Comparison of ENCODE assay signal across 26 cellular contexts in the genomic region with DNA sequence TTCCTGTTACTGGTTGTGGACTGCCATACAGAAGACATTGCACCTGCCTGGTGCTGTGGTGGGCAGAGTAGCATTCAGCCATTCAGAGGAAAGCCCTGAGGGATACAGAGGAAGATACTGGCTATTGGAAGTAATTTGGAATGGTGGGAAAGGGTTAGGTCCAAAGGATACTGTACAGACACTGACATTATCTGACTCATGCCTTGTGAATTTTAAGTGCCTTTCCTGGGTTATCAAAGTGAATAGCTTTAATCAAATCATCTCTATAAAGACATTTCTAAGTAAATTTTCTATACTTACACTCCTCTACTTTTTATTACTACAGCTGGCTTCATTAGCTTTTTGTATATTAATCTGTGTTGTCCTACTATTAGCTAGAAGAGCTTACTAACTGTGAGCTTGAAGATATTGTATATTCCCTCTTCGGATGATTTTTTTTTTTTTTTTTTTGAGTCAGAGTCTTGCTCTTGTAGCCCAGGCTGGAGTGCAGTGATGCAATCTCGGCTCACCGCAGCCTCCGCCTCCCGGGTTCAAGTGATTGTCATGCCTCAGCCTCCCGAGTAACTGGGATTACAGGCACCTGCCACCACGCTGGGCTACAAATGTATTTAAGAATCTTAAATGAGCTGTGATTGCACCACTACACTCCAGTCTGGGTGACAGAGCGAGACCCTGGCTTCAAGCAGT.
DNase-seq lines count a peak whose midpoint lies in the region; FAIRE-seq and TF ChIP-seq lines count a peak whose summit lies in the region.
"Had no signal": no experiment of that assay in that cellular context is flagged by ENCODE, and none has a peak within 500 bp of the region (broad histone marks: within the 10 kb centered on the region; RNA-seq: fewer than 3 reads in every experiment).

No MANE protein-coding gene starts in this region.

- no peak for TF ChIP-seq CTCF in fibroblast of mammary gland (conservative IDR thresholded peaks at IDR 0.05; ENCODE audit: control insufficient read depth, insufficient read depth, low read depth, low read length)

- no peak overlapping the region for H3K4me3 ChIP-seq in fibroblast of mammary gland (ENCODE audit: control insufficient read depth, low read depth, low read length)
- H3K4me3 ChIP-seq: Peyer's patch, uterus had no signal

- DNase-seq in ACHN = peak; percentile 50
- peak; percentile 9 for DNase-seq in H54 (ENCODE audit: insufficient read length, low spot score)
- peak; percentile 24 for DNase-seq in RCC 7860 (ENCODE audit: low spot score)
- DNase-seq in fibroblast of mammary gland (ENCODE audit: low read depth) = peak; percentile 15
- no peak for DNase-seq in central memory CD4-positive, alpha-beta T cell
- no peak for DNase-seq in midbrain (lab: John Stamatoyannopoulos, UW)
- no peak for DNase-seq in NCI-H82 (lab: John Stamatoyannopoulos, UW)
- DNase-seq in COLO668 (lab: John Stamatoyannopoulos, UW; ENCODE audit: unreplicated experiment) = no peak
- DNase-seq: activated CD4-positive, alpha-beta T cell treated with anti-CD3 and anti-CD28 coated beads, Interleukin-2, amount 50 U/mL, for 1 hour; activated CD8-positive, alpha-beta memory T cell treated with anti-CD3 and anti-CD28 coated beads, Interleukin-2, amount 10 ng/mL, durations not matched to agents 7 days and 5 days; activated naive CD4-positive, alpha-beta T cell treated with anti-CD3 and anti-CD28 coated beads, Interleukin-2, amount 50 U/mL, for 16 hours; amygdala; CD4-positive, CD25-positive, alpha-beta regulatory T cell; GDM1; NCI-H1436; NCI-H2107; NCI-H510A; NK-92 treated with Interleukin-12 subunit alpha and Interleukin-12 subunit beta, amount 100 ng/mL, for 24 hours; Peyer's patch; right cardiac atrium; stimulated activated CD4-positive, alpha-beta T cell treated with anti-CD3 and anti-CD28 coated beads, Interleukin-4, amount 100 ng/mL, for 24 hours; stimulated activated naive B cell treated with anti-CD40 and anti-IgM and Interleukin-4, amounts not matched to agents 10 μg/mL and 1 μg/mL and 100 μg/mL, for 72 hours; uterus; WERI-Rb-1 had no signal

- in situ Hi-C loops in ACHN (cut with HindIII; ENCODE audit: low pct_ligation_motif_present, low pct_unique_long_range_greater_than_20kb, low sequenced_read_pairs) = no loop called here

- no peak for TF ChIP-seq POLR2A in H54 (IDR thresholded peaks at IDR 0.05; ENCODE audit: low read depth, low read length)

- FAIRE-seq in H54 (lab: Jason Lieb, UNC) (peak; percentile 95), RCC 7860 (lab: Jason Lieb, UNC) (no peak)
- FAIRE-seq: endometrium, keratinocyte had no signal

Comparison
In these comparisons a context has a peak if more than half of its experiments do, and no peak if none do; other contexts are left out.
1. DNase-seq: peak in ACHN (single experiment), H54 (single experiment), RCC 7860 (single experiment) and fibroblast of mammary gland (single experiment); none in central memory CD4-positive, alpha-beta T cell (single experiment), midbrain (single experiment), NCI-H82 (single experiment) and COLO668 (single experiment).